ENCODE assay signal across 7 cellular contexts in the genomic region with DNA sequence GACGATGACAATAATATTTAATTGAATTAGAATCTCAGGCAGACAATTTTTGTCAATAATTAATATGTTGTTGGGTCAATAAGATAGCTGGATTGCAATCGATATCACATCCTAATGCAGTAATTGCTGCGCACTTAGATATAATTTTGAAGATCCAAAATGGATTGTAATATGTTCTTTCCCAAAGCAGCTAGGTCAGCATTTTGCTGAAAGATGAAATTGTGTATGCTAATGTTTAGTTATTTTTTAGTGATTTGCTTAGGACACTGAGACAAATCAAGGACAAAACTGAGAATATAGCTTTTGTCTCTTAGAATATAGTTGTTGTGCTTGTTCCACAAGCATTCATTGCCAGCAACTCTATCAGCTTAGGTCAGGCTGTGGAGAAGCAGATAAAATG.
"Had no signal": no experiment of that assay in that cellular context is flagged by ENCODE, and none has a peak within 500 bp of the region (broad histone marks: within the 10 kb centered on the region; RNA-seq: fewer than 3 reads in every experiment).

No MANE protein-coding gene starts in this region.

- H3K27ac Mint-ChIP-seq: HFFc6 had no signal

- ATAC-seq: HCT116 had no signal

- H3K27ac ChIP-seq: HL-60 had no signal

- H3K36me3 Mint-ChIP-seq: IgD-negative memory B cell had no signal

- H3K4me3 Mint-ChIP-seq: HFFc6, IgD-negative memory B cell had no signal

- H3K36me3 ChIP-seq: HAP-1 had no signal

- DNase-seq: GOT3, HFFc6, KG1 had no signal

- H3K4me3 ChIP-seq: HAP-1 had no signal

- H3K4me1 ChIP-seq: HAP-1 had no signal

- H3K4me1 Mint-ChIP-seq: IgD-negative memory B cell had no signal
